In the genomic region with DNA sequence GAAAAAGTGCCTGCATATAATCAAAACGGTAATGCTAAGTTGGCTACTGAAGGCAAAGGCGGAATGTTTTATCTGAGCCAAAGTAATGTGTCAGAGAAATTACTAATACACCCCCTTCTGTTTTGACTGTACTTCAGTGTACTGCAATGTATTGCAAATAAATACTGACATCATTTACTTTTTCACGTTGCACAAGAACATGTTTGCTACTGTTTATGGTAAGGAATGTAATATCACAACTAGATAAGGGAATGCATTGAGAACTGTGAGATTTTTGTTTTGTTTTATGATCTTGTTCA, we compare ENCODE assay signal across 8 cellular contexts. TPM values are rescaled to one million over a fixed set of nuclear protein-coding genes. Genes with fewer than 3 reads are reported as not detected.
DNase-seq lines count a peak whose midpoint lies in the region; ATAC-seq, FAIRE-seq and TF ChIP-seq lines count a peak whose summit lies in the region.

No MANE protein-coding gene starts in this region.

- no peaks in the 10 kb centered on the region for H3K36me3 Mint-ChIP-seq in activated naive CD8-positive, alpha-beta T cell treated with anti-CD3 and anti-CD28 coated beads, Interleukin-2, amount 10 ng/mL, durations not matched to agents 7 days and 5 days

- H3K4me3 Mint-ChIP-seq in activated naive CD8-positive, alpha-beta T cell treated with anti-CD3 and anti-CD28 coated beads, Interleukin-2, amount 10 ng/mL, durations not matched to agents 7 days and 5 days = peak overlapping the region; percentile 88

- H3K4me1 Mint-ChIP-seq in activated naive CD8-positive, alpha-beta T cell treated with anti-CD3 and anti-CD28 coated beads, Interleukin-2, amount 10 ng/mL, durations not matched to agents 7 days and 5 days = peaks cover 26% of the 10 kb centered on the region

- peak overlapping the region; percentile 56 to 80 for H3K9ac ChIP-seq in kidney (ENCODE audit: low read length in 2 of 2)

- H3K9me3 Mint-ChIP-seq in activated naive CD8-positive, alpha-beta T cell treated with anti-CD3 and anti-CD28 coated beads, Interleukin-2, amount 10 ng/mL, durations not matched to agents 7 days and 5 days = no peaks in the 10 kb centered on the region

- no peak for FAIRE-seq in kidney (lab: Jason Lieb, UNC)

- H3K27me3 Mint-ChIP-seq in activated naive CD8-positive, alpha-beta T cell treated with anti-CD3 and anti-CD28 coated beads, Interleukin-2, amount 10 ng/mL, durations not matched to agents 7 days and 5 days = peaks cover 2% of the 10 kb centered on the region

- H3K4me3 ChIP-seq in AG10803 (ENCODE audit: low read length) (peak overlapping the region; percentile 74), kidney (ENCODE audit: low read length in 2 of 2) (peak overlapping the region; percentile 79 to 91), thoracic aorta (peak overlapping the region; percentile 97)

- intact Hi-C loops in kidney (cut with DNase I) = no loop called here

- no peak for TF ChIP-seq CTCF in AG10803 (conservative IDR thresholded peaks at IDR 0.05; ENCODE audit: low read length)
- TF ChIP-seq CTCF in kidney (IDR thresholded peaks at IDR 0.05; ENCODE audit: borderline replicate concordance, extremely low read depth, insufficient read depth) = no peak
- TF ChIP-seq CTCF in thoracic aorta (IDR thresholded peaks at IDR 0.05) = no peak

- H3K9me3 ChIP-seq in kidney (ENCODE audit: control insufficient read depth in 1 of 2, low read length in 2 of 2) (no peaks in the 10 kb centered on the region), thoracic aorta (no peaks in the 10 kb centered on the region)

- H3K27ac Mint-ChIP-seq in activated naive CD8-positive, alpha-beta T cell treated with anti-CD3 and anti-CD28 coated beads, Interleukin-2, amount 10 ng/mL, durations not matched to agents 7 days and 5 days = peak overlapping the region; percentile 85

- peak overlapping the region in 1 of 2 donors; percentile 29 for H3K27ac ChIP-seq in kidney (ENCODE audit: low read depth in 2 of 2, low read length in 2 of 2)
- H3K27ac ChIP-seq in thoracic aorta = peak overlapping the region in 1 of 2 donors; percentile 55

- H3K4me1 ChIP-seq in kidney (ENCODE audit: control insufficient read depth in 1 of 2, insufficient read depth in 1 of 2, low read depth in 1 of 2, low read length in 2 of 2) (peaks cover 0 to 8% of the 10 kb centered on the region in 2 donors), thoracic aorta (ENCODE audit: control insufficient read depth in 1 of 2, low read depth in 2 of 2) (peaks cover 8 to 12% of the 10 kb centered on the region in 2 donors)

- no peaks in the 10 kb centered on the region for H3K27me3 ChIP-seq in thoracic aorta (replicated peaks; ENCODE audit: insufficient read depth)

- POLR2A ChIA-PET in activated naive CD8-positive, alpha-beta T cell treated with anti-CD3 and anti-CD28 coated beads, Interleukin-2, amount 10 ng/mL, durations not matched to agents 7 days and 5 days (lab: Charles Lee) = interaction anchor here (0.7 kb wide), 2 partner anchors 130 to 274 kb away, joined by 3 read pairs; no protein-coding TSS in a partner anchor

- DNase-seq in AG10803 (ENCODE audit: low read depth) (peak; percentile 69), kidney (no peak), thoracic aorta (ENCODE audit: low spot score) (no peak), amniotic stem cell (lab: John Stamatoyannopoulos, UW) (no peak)
- no peak for DNase-seq in activated naive CD8-positive, alpha-beta T cell treated with anti-CD3 and anti-CD28 coated beads, Interleukin-2, amount 10 ng/mL, durations not matched to agents 7 days and 5 days

- H3K36me3 ChIP-seq in kidney (ENCODE audit: control insufficient read depth in 1 of 2, insufficient read depth in 2 of 2, low read length in 2 of 2) = no peaks in the 10 kb centered on the region
- no peaks in the 10 kb centered on the region for H3K36me3 ChIP-seq in thoracic aorta

- peak; percentile 1 for ATAC-seq in HG02884 (IDR thresholded peaks at IDR 0.05; ENCODE audit: unreplicated experiment)
- ATAC-seq in activated naive CD8-positive, alpha-beta T cell treated with anti-CD3 and anti-CD28 coated beads, Interleukin-2, amount 10 ng/mL, durations not matched to agents 7 days and 5 days (ENCODE audit: low read depth) = no peak
- peak; percentile 5 for ATAC-seq in thoracic aorta (ENCODE audit: insufficient number of reproducible peaks, low FRiP score, low read depth)
- no peak for ATAC-seq in GM18519 (IDR thresholded peaks at IDR 0.05; ENCODE audit: low FRiP score, unreplicated experiment)
- no peak for ATAC-seq in HG02970 (IDR thresholded peaks at IDR 0.05; ENCODE audit: low FRiP score, unreplicated experiment)

RNA-seq across cellular contexts. Expression of a gene that starts 0.8 kb away (rescaled TPM):
- 10 to 100 TPM; 42.6 to 46.7 TPM for total RNA-seq in activated naive CD8-positive, alpha-beta T cell treated with anti-CD3 and anti-CD28 coated beads, Interleukin-2, amount 10 ng/mL, durations not matched to agents 7 days and 5 days
- total RNA-seq in kidney (25.8 TPM), thoracic aorta (10 to 100 TPM; 35.0 to 38.3 TPM)
- polyA plus RNA-seq in kidney (ENCODE audit: insufficient read depth, low read depth, low replicate concordance) = 4.1 TPM

Comparison
In these comparisons a context has a peak if more than half of its experiments do, and no peak if none do; other contexts are left out.
1. ATAC-seq: peak in HG02884 (single experiment) and thoracic aorta (single experiment); none in activated naive CD8-positive, alpha-beta T cell treated with anti-CD3 and anti-CD28 coated beads, Interleukin-2, amount 10 ng/mL, durations not matched to agents 7 days and 5 days (single experiment), GM18519 (single experiment) and HG02970 (single experiment).
2. Peak in every context shown above with its lines, with median percentiles within 50 percentile points of each other: H3K4me3 ChIP-seq.